ENCODE assay signal across 9 cellular contexts in the genomic region with DNA sequence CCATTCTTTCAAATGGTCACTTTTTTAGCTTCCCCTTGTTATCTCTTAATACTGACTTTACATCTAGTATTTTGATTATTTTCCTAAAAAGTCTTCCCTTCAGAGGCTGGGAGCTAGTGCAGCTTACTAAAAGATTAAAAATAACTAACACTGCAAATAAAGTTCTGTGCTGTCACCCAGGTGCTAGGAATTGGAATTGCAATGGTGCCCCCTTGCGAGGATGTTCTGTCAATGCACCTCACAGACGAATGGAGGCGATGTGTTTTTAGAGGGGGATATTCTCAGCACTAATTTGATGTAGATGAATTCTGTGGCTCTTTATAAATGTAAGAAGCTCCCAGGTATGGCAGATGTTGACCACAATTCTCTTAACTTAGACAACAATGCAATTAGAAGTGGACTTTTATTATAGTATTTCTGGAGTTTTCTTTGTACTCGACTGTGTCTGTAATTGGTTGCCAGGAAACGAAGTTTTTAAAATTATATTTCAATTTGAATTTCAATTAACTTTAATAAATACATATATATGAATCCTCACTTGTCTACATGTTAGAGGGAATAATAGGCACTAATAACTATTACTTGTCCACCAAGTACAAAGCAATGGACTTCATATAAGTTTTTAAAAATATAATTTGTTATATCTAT. TPM values are rescaled to one million over a fixed set of nuclear protein-coding genes. Genes with fewer than 3 reads are reported as not detected.
DNase-seq lines count a peak whose midpoint lies in the region; ATAC-seq lines count a peak whose summit lies in the region.
"Had no signal": no experiment of that assay in that cellular context is flagged by ENCODE, and none has a peak within 500 bp of the region (broad histone marks: within the 10 kb centered on the region; RNA-seq: fewer than 3 reads in every experiment).

No MANE protein-coding gene starts in this region.

- no peak overlapping the region for H3K27ac Mint-ChIP-seq in CD8-positive, alpha-beta memory T cell
- H3K27ac Mint-ChIP-seq: activated naive CD4-positive, alpha-beta T cell treated with anti-CD3 and anti-CD28 coated beads, Interleukin-2, amount 50 U/mL, for 24 hours had no signal

- CTCF ChIA-PET in CD8-positive, alpha-beta memory T cell (lab: Charles Lee), result interaction anchor here (0.8 to 2.4 kb wide), 7 partner anchors 10 to 1182 kb away, joined by 3 to 15 read pairs (median 6); no protein-coding TSS in a partner anchor

- H3K4me3 ChIP-seq in CD8-positive, alpha-beta memory T cell (ENCODE audit: low read length), result no peak overlapping the region

- H3K27ac ChIP-seq in CD8-positive, alpha-beta memory T cell (ENCODE audit: low read depth, low read length), result no peak overlapping the region

- intact Hi-C loops in Right ventricle myocardium superior (cut with DNase I), result loop anchor here (5.0 kb wide), 1 partner anchor 1180 kb away; no protein-coding TSS in a partner anchor

- ATAC-seq in GM19025 (IDR thresholded peaks at IDR 0.05; ENCODE audit: low read depth, unreplicated experiment) (peak; percentile 54), HG03342 (IDR thresholded peaks at IDR 0.05; ENCODE audit: unreplicated experiment) (peak; percentile 76), Right ventricle myocardium superior (ENCODE audit: poor library complexity) (peak; percentile 86)

- peaks cover 0 to 5% of the 10 kb centered on the region in 2 donors for H3K27me3 Mint-ChIP-seq in CD8-positive, alpha-beta memory T cell

- H3K36me3 ChIP-seq in CD8-positive, alpha-beta memory T cell (ENCODE audit: insufficient read depth, low read length), result no peaks in the 10 kb centered on the region

- DNase-seq in CD8-positive, alpha-beta memory T cell, result peak; percentile 4 to 44 (median 23)
- peak; percentile 20 for DNase-seq in RPMI7951 (ENCODE audit: low read depth)
- peak; percentile 35 for DNase-seq in activated naive CD4-positive, alpha-beta T cell treated with anti-CD3 and anti-CD28 coated beads, Interleukin-2, amount 50 U/mL, for 16 hours
- no peak for DNase-seq in Right ventricle myocardium superior
- DNase-seq in retina, result peak; percentile 58
- no peak for DNase-seq in NCI-H2107 (lab: John Stamatoyannopoulos, UW)

- no peak overlapping the region for H3K4me3 Mint-ChIP-seq in CD8-positive, alpha-beta memory T cell
- H3K4me3 Mint-ChIP-seq: activated naive CD4-positive, alpha-beta T cell treated with anti-CD3 and anti-CD28 coated beads, Interleukin-2, amount 50 U/mL, for 24 hours had no signal

- POLR2A ChIA-PET in CD8-positive, alpha-beta memory T cell (lab: Charles Lee), result no interaction called here

- H3K9me3 Mint-ChIP-seq in CD8-positive, alpha-beta memory T cell, result no peaks in the 10 kb centered on the region
- H3K9me3 Mint-ChIP-seq: activated naive CD4-positive, alpha-beta T cell treated with anti-CD3 and anti-CD28 coated beads, Interleukin-2, amount 50 U/mL, for 24 hours had no signal

- no peaks in the 10 kb centered on the region for H3K36me3 Mint-ChIP-seq in CD8-positive, alpha-beta memory T cell
- H3K36me3 Mint-ChIP-seq: activated naive CD4-positive, alpha-beta T cell treated with anti-CD3 and anti-CD28 coated beads, Interleukin-2, amount 50 U/mL, for 24 hours had no signal

- H3K4me1 ChIP-seq in CD8-positive, alpha-beta memory T cell (ENCODE audit: insufficient read depth, low read length), result no peaks in the 10 kb centered on the region

- H3K4me1 Mint-ChIP-seq in CD8-positive, alpha-beta memory T cell, result peaks cover 0 to 6% (median 0%) of the 10 kb centered on the region in 3 donors
- H3K4me1 Mint-ChIP-seq: activated naive CD4-positive, alpha-beta T cell treated with anti-CD3 and anti-CD28 coated beads, Interleukin-2, amount 50 U/mL, for 24 hours had no signal

- no peaks in the 10 kb centered on the region for H3K9me3 ChIP-seq in CD8-positive, alpha-beta memory T cell (ENCODE audit: low read length)

- H3K27me3 ChIP-seq in CD8-positive, alpha-beta memory T cell (ENCODE audit: insufficient read depth, low read length, poor library complexity, severe bottlenecking), result no peaks in the 10 kb centered on the region

RNA-seq across cellular contexts. Expression of a gene that starts 22.0 kb away (rescaled TPM):
- total RNA-seq in CD8-positive, alpha-beta memory T cell, result not detected
- polyA plus RNA-seq in CD8-positive, alpha-beta memory T cell, result not detected
- total RNA-seq in RPMI7951 (2014; rRNA removed; shearing (Covaris generic)), result not detected in 2 replicates
- total RNA-seq in Right ventricle myocardium superior, result not detected

Comparison
In these comparisons a context has a peak if more than half of its experiments do, and no peak if none do; other contexts are left out.
1. DNase-seq: peak in CD8-positive, alpha-beta memory T cell (5 of 5), RPMI7951 (single experiment), activated naive CD4-positive, alpha-beta T cell treated with anti-CD3 and anti-CD28 coated beads, Interleukin-2, amount 50 U/mL, for 16 hours (single experiment) and retina (single experiment); none in Right ventricle myocardium superior (single experiment) and NCI-H2107 (single experiment).
2. Peak in every context shown above with its lines, with median percentiles within 50 percentile points of each other: ATAC-seq.